29 cellular contexts compared by ENCODE assay signal in the genomic region with DNA sequence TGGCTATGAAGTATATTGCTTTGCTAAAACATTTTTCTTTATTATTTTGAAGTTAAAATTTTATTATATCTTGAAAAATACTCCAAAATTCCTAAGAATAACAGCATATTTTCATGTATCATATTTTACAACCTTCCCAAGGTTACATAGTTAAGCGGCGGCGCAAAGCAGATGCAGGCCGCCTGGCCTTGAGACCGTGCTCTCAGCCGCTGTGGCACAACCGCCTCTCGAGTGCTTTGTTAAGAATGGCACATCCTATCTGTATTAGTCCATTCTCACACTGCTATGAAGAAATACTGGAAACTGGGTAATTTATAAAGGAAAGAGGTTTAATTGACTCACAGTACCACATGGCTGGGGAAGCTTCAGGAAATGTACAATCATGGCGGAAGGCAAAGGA.
"Had no signal": no experiment of that assay in that cellular context is flagged by ENCODE, and none has a peak within 500 bp of the region (broad histone marks: within the 10 kb centered on the region; RNA-seq: fewer than 3 reads in every experiment).

No MANE protein-coding gene starts in this region.

- H3K9me3 Mint-ChIP-seq: activated CD4-positive, alpha-beta memory T cell treated with anti-CD3 and anti-CD28 coated beads for 36 hours; activated naive CD4-positive, alpha-beta T cell treated with anti-CD3 and anti-CD28 coated beads for 36 hours; activated naive CD4-positive, alpha-beta T cell treated with anti-CD3 and anti-CD28 coated beads, Interleukin-2, amount 50 U/mL, for 24 hours; activated naive CD8-positive, alpha-beta T cell treated with anti-CD3 and anti-CD28 coated beads for 36 hours; activated naive CD8-positive, alpha-beta T cell treated with anti-CD3 and anti-CD28 coated beads, Interleukin-2, amount 50 U/mL, for 24 hours; activated T-helper 1 cell treated with anti-CD3 and anti-CD28 coated beads, Interleukin-12 subunit alpha, Interleukin-12 subunit beta, Interleukin-2, Interleukin-4 antibody, amounts not matched to agents 30 ng/mL and 10 ng/mL and 1 ng/mL, durations not matched to agents 14 hours and 24 hours and 36 hours; activated T-helper 2 cell treated with anti-CD3 and anti-CD28 coated beads, Interferon-gamma antibody, Interleukin-2, Interleukin-4, amounts not matched to agents 10 μg/mL and 5 μg/mL and 100 μg/mL, durations not matched to agents 14 hours and 24 hours and 36 hours; dendritic cell treated with granulocyte-macrophage colony-stimulating factor and Interleukin-4, amounts not matched to agents 40 ng/mL and 50 ng/mL, for 4 days had no signal

- H3K27me3 Mint-ChIP-seq: activated CD4-positive, alpha-beta T cell treated with anti-CD3 and anti-CD28 coated beads for 36 hours; activated naive CD4-positive, alpha-beta T cell treated with anti-CD3 and anti-CD28 coated beads, Interleukin-2, amount 50 U/mL, for 24 hours; dendritic cell treated with granulocyte-macrophage colony-stimulating factor and Interleukin-4, amounts not matched to agents 40 ng/mL and 50 ng/mL, for 4 days had no signal

- H3K27ac Mint-ChIP-seq: activated CD4-positive, alpha-beta memory T cell treated with anti-CD3 and anti-CD28 coated beads for 36 hours; activated CD4-positive, alpha-beta T cell treated with anti-CD3 and anti-CD28 coated beads for 36 hours; activated CD4-positive, alpha-beta T cell treated with anti-CD3 and anti-CD28 coated beads, Interleukin-2, amount 10 ng/mL, durations not matched to agents 24 days and 14 days; activated CD8-positive, alpha-beta memory T cell treated with anti-CD3 and anti-CD28 coated beads, Interleukin-2, amount 10 ng/mL, durations not matched to agents 7 days and 5 days; activated CD8-positive, alpha-beta T cell treated with anti-CD3 and anti-CD28 coated beads, Interleukin-2, amount 10 ng/mL, durations not matched to agents 7 days and 5 days; activated naive CD4-positive, alpha-beta T cell treated with anti-CD3 and anti-CD28 coated beads for 36 hours; activated naive CD4-positive, alpha-beta T cell treated with anti-CD3 and anti-CD28 coated beads, Interleukin-2, amount 50 U/mL, for 24 hours; activated naive CD8-positive, alpha-beta T cell treated with anti-CD3 and anti-CD28 coated beads for 36 hours; activated naive CD8-positive, alpha-beta T cell treated with anti-CD3 and anti-CD28 coated beads, Interleukin-2, amount 50 U/mL, for 24 hours; activated T-helper 1 cell treated with anti-CD3 and anti-CD28 coated beads, Interleukin-12 subunit alpha, Interleukin-12 subunit beta, Interleukin-2, Interleukin-4 antibody, amounts not matched to agents 30 ng/mL and 10 ng/mL and 1 ng/mL, durations not matched to agents 14 hours and 24 hours and 36 hours; activated T-helper 2 cell treated with anti-CD3 and anti-CD28 coated beads, Interferon-gamma antibody, Interleukin-2, Interleukin-4, amounts not matched to agents 10 μg/mL and 5 μg/mL and 100 μg/mL, durations not matched to agents 14 hours and 24 hours and 36 hours; dendritic cell treated with granulocyte-macrophage colony-stimulating factor and Interleukin-4, amounts not matched to agents 40 ng/mL and 50 ng/mL, for 4 days had no signal

- H3K4me3 Mint-ChIP-seq: activated CD4-positive, alpha-beta memory T cell treated with anti-CD3 and anti-CD28 coated beads for 36 hours; activated CD4-positive, alpha-beta T cell treated with anti-CD3 and anti-CD28 coated beads for 36 hours; activated CD4-positive, alpha-beta T cell treated with anti-CD3 and anti-CD28 coated beads, Interleukin-2, amount 10 ng/mL, durations not matched to agents 24 days and 14 days; activated CD8-positive, alpha-beta memory T cell treated with anti-CD3 and anti-CD28 coated beads, Interleukin-2, amount 10 ng/mL, durations not matched to agents 7 days and 5 days; activated CD8-positive, alpha-beta T cell treated with anti-CD3 and anti-CD28 coated beads, Interleukin-2, amount 10 ng/mL, durations not matched to agents 7 days and 5 days; activated naive CD4-positive, alpha-beta T cell treated with anti-CD3 and anti-CD28 coated beads for 36 hours; activated naive CD4-positive, alpha-beta T cell treated with anti-CD3 and anti-CD28 coated beads, Interleukin-2, amount 50 U/mL, for 24 hours; activated naive CD8-positive, alpha-beta T cell treated with anti-CD3 and anti-CD28 coated beads for 36 hours; activated naive CD8-positive, alpha-beta T cell treated with anti-CD3 and anti-CD28 coated beads, Interleukin-2, amount 50 U/mL, for 24 hours; activated T-helper 1 cell treated with anti-CD3 and anti-CD28 coated beads, Interleukin-12 subunit alpha, Interleukin-12 subunit beta, Interleukin-2, Interleukin-4 antibody, amounts not matched to agents 30 ng/mL and 10 ng/mL and 1 ng/mL, durations not matched to agents 14 hours and 24 hours and 36 hours; dendritic cell treated with granulocyte-macrophage colony-stimulating factor and Interleukin-4, amounts not matched to agents 40 ng/mL and 50 ng/mL, for 4 days had no signal

- H3K4me3 ChIP-seq: colonic mucosa, dorsolateral prefrontal cortex, esophagus muscularis mucosa, gastrocnemius medialis had no signal

- H3K36me3 Mint-ChIP-seq: activated CD4-positive, alpha-beta memory T cell treated with anti-CD3 and anti-CD28 coated beads for 36 hours; activated naive CD4-positive, alpha-beta T cell treated with anti-CD3 and anti-CD28 coated beads, Interleukin-2, amount 50 U/mL, for 24 hours; activated naive CD8-positive, alpha-beta T cell treated with anti-CD3 and anti-CD28 coated beads for 36 hours had no signal

- DNase-seq: activated CD4-positive, alpha-beta memory T cell treated with anti-CD3 and anti-CD28 coated beads for 36 hours; activated CD4-positive, alpha-beta T cell treated with anti-CD3 and anti-CD28 coated beads for 36 hours; activated CD4-positive, alpha-beta T cell treated with anti-CD3 and anti-CD28 coated beads, Interleukin-2, amount 10 ng/mL, durations not matched to agents 24 days and 14 days; activated CD4-positive, CD25-positive, alpha-beta regulatory T cell; activated CD4-positive, CD25-positive, alpha-beta regulatory T cell treated with anti-CD3 and anti-CD28 coated beads, Interleukin-2, amount 50 U/mL, for 72 hours; activated CD8-positive, alpha-beta memory T cell treated with anti-CD3 and anti-CD28 coated beads, Interleukin-2, amount 10 ng/mL, durations not matched to agents 7 days and 5 days; activated CD8-positive, alpha-beta memory T cell treated with anti-CD3 and anti-CD28 coated beads, Interleukin-2, amount 50 U/mL, for 4 hours; activated CD8-positive, alpha-beta T cell treated with anti-CD3 and anti-CD28 coated beads, Interleukin-2, amount 10 ng/mL, durations not matched to agents 7 days and 5 days; activated effector memory CD4-positive, alpha-beta T cell treated with anti-CD3 and anti-CD28 coated beads, Interleukin-2, amount 50 U/mL, for 16 hours; activated naive CD4-positive, alpha-beta T cell treated with anti-CD3 and anti-CD28 coated beads for 36 hours; activated naive CD8-positive, alpha-beta T cell treated with anti-CD3 and anti-CD28 coated beads for 36 hours; activated naive CD8-positive, alpha-beta T cell treated with anti-CD3 and anti-CD28 coated beads, Interleukin-2, amount 50 U/mL, for 24 hours; activated T-cell treated with anti-CD3 and anti-CD28 coated beads, Interleukin-2, amount 50 U/mL, for 1 hour; activated T-cell treated with anti-CD3 and anti-CD28 coated beads, Interleukin-2, amount 50 U/mL, for 48 hours; brain microvascular endothelial cell; caudate nucleus; colonic mucosa; dorsolateral prefrontal cortex; effector memory CD4-positive, alpha-beta T cell; erythroblast; foreskin keratinocyte; gastrocnemius medialis; glutamatergic neuron; T-helper 2 cell had no signal

- H3K27ac ChIP-seq: brain microvascular endothelial cell, colonic mucosa, esophagus muscularis mucosa, foreskin keratinocyte, gastrocnemius medialis had no signal

- H3K36me3 ChIP-seq: brain microvascular endothelial cell, colonic mucosa, esophagus muscularis mucosa, gastrocnemius medialis had no signal

- ATAC-seq: activated CD4-positive, alpha-beta T cell treated with anti-CD3 and anti-CD28 coated beads for 36 hours; activated CD8-positive, alpha-beta memory T cell treated with anti-CD3 and anti-CD28 coated beads, Interleukin-2, amount 10 ng/mL, durations not matched to agents 7 days and 5 days; activated CD8-positive, alpha-beta T cell treated with anti-CD3 and anti-CD28 coated beads, Interleukin-2, amount 10 ng/mL, durations not matched to agents 7 days and 5 days; activated naive CD8-positive, alpha-beta T cell treated with anti-CD3 and anti-CD28 coated beads, Interleukin-2, amount 50 U/mL, for 24 hours; foreskin keratinocyte; gastrocnemius medialis had no signal

- H3K9me3 ChIP-seq: colonic mucosa, esophagus muscularis mucosa, gastrocnemius medialis had no signal

- H3K27me3 ChIP-seq: brain microvascular endothelial cell, colonic mucosa, dorsolateral prefrontal cortex, esophagus muscularis mucosa, foreskin keratinocyte, gastrocnemius medialis had no signal

- H3K4me1 ChIP-seq: colonic mucosa had no signal
